19 cellular contexts compared by ENCODE assay signal in the genomic region with DNA sequence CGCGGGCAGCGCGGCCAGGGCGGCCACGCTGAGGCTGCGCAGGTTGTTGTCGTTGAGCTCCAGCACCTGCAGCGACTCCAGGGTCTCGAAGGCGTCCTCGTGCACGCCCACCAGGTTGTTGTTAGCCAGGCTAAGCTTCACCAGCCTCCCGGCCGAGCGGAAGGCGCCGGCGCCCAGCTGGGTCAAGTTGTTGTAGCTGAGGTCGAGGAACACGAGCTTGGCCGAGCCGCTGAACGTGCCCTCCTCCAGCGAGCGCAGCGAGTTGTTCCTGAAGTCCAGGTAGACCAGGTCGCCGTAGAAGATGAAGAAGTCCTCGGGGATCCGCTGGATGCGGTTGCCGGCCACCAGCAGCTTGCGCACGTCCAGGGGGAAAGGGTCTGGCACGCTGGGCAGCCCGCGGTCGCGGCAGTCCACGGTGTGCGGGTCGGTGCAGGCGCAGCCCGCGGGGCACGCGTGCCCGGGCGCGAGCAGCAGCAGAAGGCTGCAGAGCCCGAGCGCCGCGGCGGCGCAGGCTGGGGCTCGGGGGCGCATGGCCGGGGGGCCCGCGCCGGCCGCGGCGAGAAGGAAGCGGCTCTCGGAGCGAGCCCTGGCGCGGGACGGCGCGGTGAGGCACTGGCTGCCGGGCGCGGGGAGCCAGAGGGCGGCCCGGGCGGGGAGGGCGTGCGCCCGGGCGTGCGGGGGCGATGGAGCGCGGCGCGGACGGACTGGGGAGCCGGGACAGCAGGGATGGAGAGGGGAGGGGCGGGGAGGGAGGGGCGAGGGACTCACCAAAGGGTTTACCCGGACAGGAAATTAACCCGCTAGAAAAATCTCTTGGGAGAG. TPM values are rescaled to one million over a fixed set of nuclear protein-coding genes. Genes with fewer than 3 reads are reported as not detected.
DNase-seq lines count a peak whose midpoint lies in the region; ATAC-seq, FAIRE-seq and TF ChIP-seq lines count a peak whose summit lies in the region.
"Had no signal": no experiment of that assay in that cellular context is flagged by ENCODE, and none has a peak within 500 bp of the region (broad histone marks: within the 10 kb centered on the region; RNA-seq: fewer than 3 reads in every experiment).

No MANE protein-coding gene starts in this region.

- no peak for FAIRE-seq in urothelium cell line (lab: Jason Lieb, UNC)
- FAIRE-seq: pancreas had no signal

- CTCF ChIA-PET in activated CD8-positive, alpha-beta memory T cell treated with anti-CD3 and anti-CD28 coated beads, Interleukin-2, amount 10 ng/mL, durations not matched to agents 7 days and 5 days (lab: Charles Lee): no interaction called here

- TF ChIP-seq CTCF in mesothelial cell of epicardium (IDR thresholded peaks at IDR 0.05; ENCODE audit: unreplicated experiment): no peak

- peaks cover 97% of the 10 kb centered on the region for H3K27me3 Mint-ChIP-seq in mesothelial cell of epicardium (ENCODE audit: low read depth)
- peaks cover 32% of the 10 kb centered on the region for H3K27me3 Mint-ChIP-seq in activated CD8-positive, alpha-beta memory T cell treated with anti-CD3 and anti-CD28 coated beads, Interleukin-2, amount 10 ng/mL, durations not matched to agents 7 days and 5 days

- no peaks in the 10 kb centered on the region for H3K4me1 ChIP-seq in right cardiac atrium (ENCODE audit: control insufficient read depth, insufficient read depth, low read length)
- H3K4me1 ChIP-seq: pancreas had no signal

- H3K27ac Mint-ChIP-seq in mesothelial cell of epicardium: no peak overlapping the region
- no peak overlapping the region for H3K27ac Mint-ChIP-seq in activated CD8-positive, alpha-beta memory T cell treated with anti-CD3 and anti-CD28 coated beads, Interleukin-2, amount 10 ng/mL, durations not matched to agents 7 days and 5 days
- H3K27ac Mint-ChIP-seq: activated naive CD8-positive, alpha-beta T cell treated with anti-CD3 and anti-CD28 coated beads, Interleukin-2, amount 10 ng/mL, durations not matched to agents 7 days and 5 days had no signal

- H3K4me3 Mint-ChIP-seq in mesothelial cell of epicardium: peak overlapping the region; percentile 47
- no peak overlapping the region for H3K4me3 Mint-ChIP-seq in activated CD8-positive, alpha-beta memory T cell treated with anti-CD3 and anti-CD28 coated beads, Interleukin-2, amount 10 ng/mL, durations not matched to agents 7 days and 5 days
- H3K4me3 Mint-ChIP-seq: activated naive CD8-positive, alpha-beta T cell treated with anti-CD3 and anti-CD28 coated beads, Interleukin-2, amount 10 ng/mL, durations not matched to agents 7 days and 5 days had no signal

- H3K9me3 Mint-ChIP-seq in mesothelial cell of epicardium: no peaks in the 10 kb centered on the region
- H3K9me3 Mint-ChIP-seq in activated CD8-positive, alpha-beta memory T cell treated with anti-CD3 and anti-CD28 coated beads, Interleukin-2, amount 10 ng/mL, durations not matched to agents 7 days and 5 days (ENCODE audit: low read depth): no peaks in the 10 kb centered on the region
- H3K9me3 Mint-ChIP-seq: activated naive CD8-positive, alpha-beta T cell treated with anti-CD3 and anti-CD28 coated beads, Interleukin-2, amount 10 ng/mL, durations not matched to agents 7 days and 5 days had no signal

- no peak for DNase-seq in right cardiac atrium
- no peak for DNase-seq in left ventricle myocardium superior
- peak; percentile 56 for DNase-seq in ecto neural progenitor cell (ENCODE audit: low spot score)
- no peak for DNase-seq in mesothelial cell of epicardium (ENCODE audit: low spot score in 2 of 2, unreplicated experiment in 2 of 2)
- DNase-seq in urothelium cell line (ENCODE audit: low spot score): peak; percentile 25
- no peak for DNase-seq in left lobe of liver (ENCODE audit: low spot score)
- no peak for DNase-seq in activated CD8-positive, alpha-beta memory T cell treated with anti-CD3 and anti-CD28 coated beads, Interleukin-2, amount 10 ng/mL, durations not matched to agents 7 days and 5 days
- DNase-seq: activated CD4-positive, alpha-beta T cell treated with anti-CD3 and anti-CD28 coated beads for 4 hours; activated naive CD8-positive, alpha-beta T cell treated with anti-CD3 and anti-CD28 coated beads, Interleukin-2, amount 10 ng/mL, durations not matched to agents 7 days and 5 days; activated T-cell treated with anti-CD3 and anti-CD28 coated beads, Interleukin-2, amount 50 U/mL, for 1 hour; central memory CD4-positive, alpha-beta T cell; COR-L47; Karpas-422; T-helper 9 cell had no signal

- H3K9me3 ChIP-seq in right cardiac atrium (ENCODE audit: control insufficient read depth, low read length): no peaks in the 10 kb centered on the region
- H3K9me3 ChIP-seq: pancreas had no signal

- intact Hi-C loops in right cardiac atrium (cut with DNase I): no loop called here
- intact Hi-C loops in left ventricle myocardium superior (cut with micrococcal nuclease): no loop called here

- 2% methylated on average over 96 of the region's 96 CpGs for WGBS in right cardiac atrium

- H3K27me3 ChIP-seq in right cardiac atrium (ENCODE audit: control insufficient read depth, insufficient read depth): no peaks in the 10 kb centered on the region

- no peak overlapping the region for H3K27ac ChIP-seq in right cardiac atrium (ENCODE audit: low read length)
- H3K27ac ChIP-seq: HL-60, pancreas had no signal

- no peaks in the 10 kb centered on the region for H3K36me3 Mint-ChIP-seq in mesothelial cell of epicardium
- no peaks in the 10 kb centered on the region for H3K36me3 Mint-ChIP-seq in activated CD8-positive, alpha-beta memory T cell treated with anti-CD3 and anti-CD28 coated beads, Interleukin-2, amount 10 ng/mL, durations not matched to agents 7 days and 5 days
- H3K36me3 Mint-ChIP-seq: activated naive CD8-positive, alpha-beta T cell treated with anti-CD3 and anti-CD28 coated beads, Interleukin-2, amount 10 ng/mL, durations not matched to agents 7 days and 5 days had no signal

- H3K4me3 ChIP-seq in right cardiac atrium (ENCODE audit: low read length): peak overlapping the region; percentile 15
- H3K4me3 ChIP-seq: pancreas had no signal

- ATAC-seq in right cardiac atrium (no peak), left ventricle myocardium superior (no peak), left lobe of liver (no peak), HG03378 (IDR thresholded peaks at IDR 0.05; ENCODE audit: unreplicated experiment) (no peak)
- ATAC-seq in activated CD8-positive, alpha-beta memory T cell treated with anti-CD3 and anti-CD28 coated beads, Interleukin-2, amount 10 ng/mL, durations not matched to agents 7 days and 5 days: no peak
- ATAC-seq: pancreas; stimulated activated naive CD8-positive, alpha-beta T cell treated with anti-CD3 and anti-CD28 coated beads, Interleukin-15, Interleukin-2, amounts not matched to agents 100 U/mL and 50 U/mL, for 24 hours had no signal

- peaks cover 4% of the 10 kb centered on the region for H3K4me1 Mint-ChIP-seq in mesothelial cell of epicardium
- H3K4me1 Mint-ChIP-seq in activated CD8-positive, alpha-beta memory T cell treated with anti-CD3 and anti-CD28 coated beads, Interleukin-2, amount 10 ng/mL, durations not matched to agents 7 days and 5 days: no peaks in the 10 kb centered on the region
- H3K4me1 Mint-ChIP-seq: activated naive CD8-positive, alpha-beta T cell treated with anti-CD3 and anti-CD28 coated beads, Interleukin-2, amount 10 ng/mL, durations not matched to agents 7 days and 5 days had no signal

RNA-seq across cellular contexts. Expression of a gene that starts 0.5 kb away (rescaled TPM):
- 1 to 10 TPM in 1 of 4 donors, under 1 TPM in 3; 0.23 to 3.9 (median 0.33) TPM for total RNA-seq in right cardiac atrium
- polyA plus RNA-seq in right cardiac atrium: 0.36 TPM
- 0.15 TPM for total RNA-seq in left ventricle myocardium superior
- total RNA-seq in mesothelial cell of epicardium: not detected in 3 replicates
- not detected for total RNA-seq in left lobe of liver
- not detected for total RNA-seq in activated CD8-positive, alpha-beta memory T cell treated with anti-CD3 and anti-CD28 coated beads, Interleukin-2, amount 10 ng/mL, durations not matched to agents 7 days and 5 days
- total RNA-seq: activated naive CD8-positive, alpha-beta T cell treated with anti-CD3 and anti-CD28 coated beads, Interleukin-2, amount 10 ng/mL, durations not matched to agents 7 days and 5 days; fibroblast of villous mesenchyme; pancreas had no signal
- polyA plus RNA-seq: pancreas had no signal

Comparison
In these comparisons a context has a peak if more than half of its experiments do, and no peak if none do; other contexts are left out.
1. DNase-seq: peak in ecto neural progenitor cell (single experiment) and urothelium cell line (single experiment); none in right cardiac atrium (0 of 3), left ventricle myocardium superior (single experiment), mesothelial cell of epicardium (0 of 2), left lobe of liver (single experiment) and activated CD8-positive, alpha-beta memory T cell treated with anti-CD3 and anti-CD28 coated beads, Interleukin-2, amount 10 ng/mL, durations not matched to agents 7 days and 5 days (single experiment).